Comparison of ENCODE assay signal across 30 cellular contexts in genomic region chrX:40893251-40893910, GRCh38.
"Had no signal": no experiment of that assay in that cellular context is flagged by ENCODE, and none has a peak within 500 bp of the region (broad histone marks: within the 10 kb centered on the region; RNA-seq: fewer than 3 reads in every experiment).

No MANE protein-coding gene starts in this region.

- H3K9me3 ChIP-seq: colonic mucosa, thyroid gland, upper lobe of right lung had no signal

- FAIRE-seq: endometrium, TTC549 had no signal

- H3K27ac ChIP-seq: cardiac muscle cell, colonic mucosa, parathyroid adenoma, psoas muscle, stomach, thyroid gland, upper lobe of right lung, WERI-Rb-1 had no signal

- ATAC-seq: activated CD4-positive, CD25-positive, alpha-beta regulatory T cell treated with anti-CD3 and anti-CD28 coated beads, Interleukin-2, amount 50 U/mL, for 24 hours; activated CD8-positive, alpha-beta memory T cell treated with anti-CD3 and anti-CD28 coated beads, Interleukin-2, amount 10 ng/mL, durations not matched to agents 7 days and 5 days; activated CD8-positive, alpha-beta T cell treated with anti-CD3 and anti-CD28 coated beads, Interleukin-2, amount 10 ng/mL, durations not matched to agents 7 days and 5 days; activated naive CD4-positive, alpha-beta T cell treated with anti-CD3 and anti-CD28 coated beads, Interleukin-2, amount 50 U/mL, for 72 hours; naive thymus-derived CD4-positive, alpha-beta T cell; psoas muscle; stimulated activated naive B cell treated with anti-CD40 and anti-IgM and Interleukin-4, amounts not matched to agents 10 μg/mL and 1 μg/mL and 100 μg/mL, for 72 hours; upper lobe of right lung had no signal

- H3K4me3 ChIP-seq: cardiac muscle cell, colonic mucosa, psoas muscle, smooth muscle cell, stomach, thyroid gland, upper lobe of right lung had no signal

- H3K36me3 ChIP-seq: cardiac muscle cell, colonic mucosa, stomach, thyroid gland, upper lobe of right lung, WERI-Rb-1 had no signal

- H3K4me1 ChIP-seq: colonic mucosa, psoas muscle, stomach, thyroid gland, upper lobe of right lung had no signal

- H3K27me3 ChIP-seq: cardiac muscle cell, colonic mucosa, thyroid gland, upper lobe of right lung had no signal

- DNase-seq: activated CD4-positive, alpha-beta T cell treated with anti-CD3 and anti-CD28 coated beads, Interleukin-2, amount 10 ng/mL, durations not matched to agents 24 days and 14 days; activated CD8-positive, alpha-beta memory T cell treated with anti-CD3 and anti-CD28 coated beads, Interleukin-2, amount 10 ng/mL, durations not matched to agents 7 days and 5 days; activated CD8-positive, alpha-beta T cell treated with anti-CD3 and anti-CD28 coated beads, Interleukin-2, amount 10 ng/mL, durations not matched to agents 7 days and 5 days; activated naive CD4-positive, alpha-beta T cell; activated T-cell treated with anti-CD3 and anti-CD28 coated beads, Interleukin-2, amount 50 U/mL, for 48 hours; cerebellar nuclear complex; colonic mucosa; effector CD8-positive, alpha-beta T cell; foreskin fibroblast; head of caudate nucleus; hippocampal formation; immature natural killer cell; midbrain; naive thymus-derived CD4-positive, alpha-beta T cell; nucleus accumbens; psoas muscle; stimulated activated CD4-positive, alpha-beta T cell treated with anti-CD3 and anti-CD28 coated beads, Interleukin-15, amount 100 ng/mL, for 24 hours; stimulated activated CD4-positive, alpha-beta T cell treated with anti-CD3 and anti-CD28 coated beads, Interleukin-2, amount 100 ng/mL, for 24 hours; stimulated activated naive B cell treated with anti-CD40 and anti-IgM and Interleukin-4, amounts not matched to agents 10 μg/mL and 1 μg/mL and 100 μg/mL, for 72 hours; stomach; thyroid gland; upper lobe of right lung; WERI-Rb-1 had no signal
